15 cellular contexts compared by ENCODE assay signal in genomic region chr6:139378226-139378625, GRCh38.
"Had no signal": no experiment of that assay in that cellular context is flagged by ENCODE, and none has a peak within 500 bp of the region (broad histone marks: within the 10 kb centered on the region; RNA-seq: fewer than 3 reads in every experiment).

No MANE protein-coding gene starts in this region.

- DNase-seq: activated CD4-positive, CD25-positive, alpha-beta regulatory T cell; activated CD8-positive, alpha-beta memory T cell treated with anti-CD3 and anti-CD28 coated beads, Interleukin-2, amount 10 ng/mL, durations not matched to agents 7 days and 5 days; activated effector memory CD4-positive, alpha-beta T cell treated with anti-CD3 and anti-CD28 coated beads, Interleukin-2, amount 50 U/mL, for 16 hours; activated T-cell treated with anti-CD3 and anti-CD28 coated beads, Interleukin-2, amount 50 U/mL, for 24 hours; aorta; dorsolateral prefrontal cortex; esophagus squamous epithelium; left colon; mucosa of descending colon; naive thymus-derived CD8-positive, alpha-beta T cell; stimulated activated CD4-positive, alpha-beta T cell treated with anti-CD3 and anti-CD28 coated beads, Interleukin-4, amount 100 ng/mL, for 1 hour; testis had no signal

- H3K27me3 ChIP-seq: dorsolateral prefrontal cortex, esophagus squamous epithelium, testis had no signal

- H3K4me3 ChIP-seq: dorsolateral prefrontal cortex, esophagus squamous epithelium, mucosa of descending colon, testis had no signal

- H3K27ac Mint-ChIP-seq: activated T-cell treated with anti-CD3 and anti-CD28 coated beads, Interleukin-2, amount 50 U/mL, for 24 hours; stimulated activated naive CD8-positive, alpha-beta T cell treated with anti-CD3 and anti-CD28 coated beads, Interleukin-15, Interleukin-2, amounts not matched to agents 100 ng/mL and 50 ng/mL, for 24 hours; T-helper 1 cell treated with Interleukin-12 subunit alpha and Interleukin-12 subunit beta and Interleukin-4 antibody, amounts not matched to agents 30 μg/mL and 1 μg/mL, for 36 hours had no signal

- FAIRE-seq: TTC549 had no signal

- H3K27ac ChIP-seq: dorsolateral prefrontal cortex, esophagus squamous epithelium, testis had no signal

- H3K9me3 ChIP-seq: esophagus squamous epithelium, mucosa of descending colon, testis had no signal

- H3K9me3 Mint-ChIP-seq: activated T-cell treated with anti-CD3 and anti-CD28 coated beads, Interleukin-2, amount 50 U/mL, for 24 hours; stimulated activated naive CD8-positive, alpha-beta T cell treated with anti-CD3 and anti-CD28 coated beads, Interleukin-15, Interleukin-2, amounts not matched to agents 100 ng/mL and 50 ng/mL, for 24 hours; T-helper 1 cell treated with Interleukin-12 subunit alpha and Interleukin-12 subunit beta and Interleukin-4 antibody, amounts not matched to agents 30 μg/mL and 1 μg/mL, for 36 hours had no signal

- H3K4me3 Mint-ChIP-seq: activated CD8-positive, alpha-beta memory T cell treated with anti-CD3 and anti-CD28 coated beads, Interleukin-2, amount 10 ng/mL, durations not matched to agents 7 days and 5 days; activated T-cell treated with anti-CD3 and anti-CD28 coated beads, Interleukin-2, amount 50 U/mL, for 24 hours; stimulated activated naive CD8-positive, alpha-beta T cell treated with anti-CD3 and anti-CD28 coated beads, Interleukin-15, Interleukin-2, amounts not matched to agents 100 ng/mL and 50 ng/mL, for 24 hours; T-helper 1 cell treated with Interleukin-12 subunit alpha and Interleukin-12 subunit beta and Interleukin-4 antibody, amounts not matched to agents 30 μg/mL and 1 μg/mL, for 36 hours had no signal

- H3K27me3 Mint-ChIP-seq: activated CD8-positive, alpha-beta memory T cell treated with anti-CD3 and anti-CD28 coated beads, Interleukin-2, amount 10 ng/mL, durations not matched to agents 7 days and 5 days; activated T-cell treated with anti-CD3 and anti-CD28 coated beads, Interleukin-2, amount 50 U/mL, for 24 hours had no signal

- ATAC-seq: activated CD8-positive, alpha-beta memory T cell treated with anti-CD3 and anti-CD28 coated beads, Interleukin-2, amount 10 ng/mL, durations not matched to agents 7 days and 5 days; left colon; mucosa of descending colon; naive thymus-derived CD8-positive, alpha-beta T cell had no signal
